In genomic region chr6:33273924-33274902, GRCh38 we compare ENCODE assay signal across 8 cellular contexts. TPM values are rescaled to one million over a fixed set of nuclear protein-coding genes. Genes with fewer than 3 reads are reported as not detected.
A peak's percentile ranks its signal among the peaks of the same experiment; 100 is the strongest.
DNase-seq lines count a peak whose midpoint lies in the region; ATAC-seq and TF ChIP-seq lines count a peak whose summit lies in the region.

No MANE protein-coding gene starts in this region.

- POLR2A ChIA-PET in activated B cell treated with CpG ODN at 0.5 μM for 24 hours (lab: Charles Lee), result no interaction called here

- no peak for DNase-seq in activated naive CD4-positive, alpha-beta T cell treated with Interleukin-2 at 50 U/mL for 16 hours
- no peak for DNase-seq in activated B cell treated with CpG ODN at 0.5 μM for 24 hours
- DNase-seq in foreskin fibroblast, result no peak
- DNase-seq in type B pancreatic cell (ENCODE audit: extremely low spot score, unreplicated experiment), result no peak
- no peak for DNase-seq in DMS79 treated with DMSO at 0.1 percent for 48 hours (lab: John Stamatoyannopoulos, UW)
- no peak for DNase-seq in cardiac septum (ENCODE audit: low spot score)
- no peak for DNase-seq in Right ventricle myocardium inferior (ENCODE audit: missing footprints)

- peaks cover 53% of the 10 kb centered on the region for H3K4me1 Mint-ChIP-seq in activated naive CD4-positive, alpha-beta T cell treated with anti-CD3 and anti-CD28 coated beads, Interleukin-2, amount 50 U/mL, for 24 hours
- H3K4me1 Mint-ChIP-seq in activated B cell treated with CpG ODN at 0.5 μM for 24 hours (peaks cover 76% of the 10 kb centered on the region), type B pancreatic cell (ENCODE audit: unreplicated experiment) (peaks cover 46% of the 10 kb centered on the region)

- TF ChIP-seq CTCF in activated B cell treated with CpG ODN at 0.5 μM for 24 hours (IDR thresholded peaks at IDR 0.05), result no peak
- no peak for TF ChIP-seq CTCF in foreskin fibroblast (IDR thresholded peaks at IDR 0.05; ENCODE audit: low read depth, low read length)
- no peak for TF ChIP-seq CTCF in type B pancreatic cell (conservative IDR thresholded peaks at IDR 0.05)

- peaks cover 35% of the 10 kb centered on the region for H3K36me3 Mint-ChIP-seq in activated naive CD4-positive, alpha-beta T cell treated with anti-CD3 and anti-CD28 coated beads, Interleukin-2, amount 50 U/mL, for 24 hours
- peaks cover 75% of the 10 kb centered on the region for H3K36me3 Mint-ChIP-seq in activated B cell treated with CpG ODN at 0.5 μM for 24 hours (ENCODE audit: low read depth)
- peaks cover 35% of the 10 kb centered on the region for H3K36me3 Mint-ChIP-seq in type B pancreatic cell

- peak overlapping the region; percentile 96 for H3K4me3 Mint-ChIP-seq in activated naive CD4-positive, alpha-beta T cell treated with anti-CD3 and anti-CD28 coated beads, Interleukin-2, amount 50 U/mL, for 24 hours
- H3K4me3 Mint-ChIP-seq in activated B cell treated with CpG ODN at 0.5 μM for 24 hours (peak overlapping the region; percentile 100), type B pancreatic cell (peak overlapping the region; percentile 98)

- no peaks in the 10 kb centered on the region for H3K27me3 Mint-ChIP-seq in activated naive CD4-positive, alpha-beta T cell treated with anti-CD3 and anti-CD28 coated beads, Interleukin-2, amount 50 U/mL, for 24 hours
- no peaks in the 10 kb centered on the region for H3K27me3 Mint-ChIP-seq in activated B cell treated with CpG ODN at 0.5 μM for 24 hours
- H3K27me3 Mint-ChIP-seq in type B pancreatic cell, result no peaks in the 10 kb centered on the region

- no peaks in the 10 kb centered on the region for H3K9me3 Mint-ChIP-seq in activated naive CD4-positive, alpha-beta T cell treated with anti-CD3 and anti-CD28 coated beads, Interleukin-2, amount 50 U/mL, for 24 hours
- no peaks in the 10 kb centered on the region for H3K9me3 Mint-ChIP-seq in activated B cell treated with CpG ODN at 0.5 μM for 24 hours
- no peaks in the 10 kb centered on the region for H3K9me3 Mint-ChIP-seq in type B pancreatic cell

- H3K4me3 ChIP-seq in foreskin fibroblast (ENCODE audit: low read depth in 1 of 2, low read length in 2 of 2), result peak overlapping the region; percentile 90 to 93

- intact Hi-C loops in activated B cell treated with CpG ODN at 0.5 μM for 24 hours (cut with micrococcal nuclease) (loop anchor here (5.0 kb wide), 1 partner anchor 513 kb away; the partner anchor contains the start of gene LEMD2), cardiac septum (cut with DNase I) (no loop called here), Right ventricle myocardium inferior (cut with DNase I) (loop anchor here (2.0 kb wide), 1 partner anchor 43 kb away; the partner anchor contains the start of gene ZBTB22)

- ATAC-seq in activated B cell treated with CpG ODN at 0.5 μM for 24 hours (ENCODE audit: low read depth) (no peak), Right ventricle myocardium inferior (no peak)

- CTCF ChIA-PET in activated B cell treated with CpG ODN at 0.5 μM for 24 hours (lab: Charles Lee), result no interaction called here

- H3K27ac Mint-ChIP-seq in activated naive CD4-positive, alpha-beta T cell treated with anti-CD3 and anti-CD28 coated beads, Interleukin-2, amount 50 U/mL, for 24 hours, result peak overlapping the region; percentile 99
- H3K27ac Mint-ChIP-seq in activated B cell treated with CpG ODN at 0.5 μM for 24 hours, result peak overlapping the region; percentile 100
- peak overlapping the region; percentile 100 for H3K27ac Mint-ChIP-seq in type B pancreatic cell

RNA-seq across cellular contexts. Expression of gene RPS18, which starts 2.3 kb away (rescaled TPM):
- total RNA-seq in activated B cell treated with CpG ODN at 0.5 μM for 24 hours, result 4,710 and 5,877 TPM in 2 replicates
- total RNA-seq in type B pancreatic cell (ENCODE audit: low replicate concordance), result 3,043 and 3,480 TPM in 2 replicates
- 753 TPM for total RNA-seq in cardiac septum
- 1,075 TPM for total RNA-seq in Right ventricle myocardium inferior

RNA-seq across cellular contexts. Expression of gene VPS52, which starts 2.5 kb away (rescaled TPM):
- total RNA-seq in activated B cell treated with CpG ODN at 0.5 μM for 24 hours, result 82.0 and 97.2 TPM in 2 replicates
- total RNA-seq in type B pancreatic cell (ENCODE audit: low replicate concordance), result 54.7 and 62.4 TPM in 2 replicates
- total RNA-seq in cardiac septum, result 32.5 TPM
- total RNA-seq in Right ventricle myocardium inferior, result 31.4 TPM

RNA-seq across cellular contexts. Expression of gene B3GALT4, which starts 2.7 kb away (rescaled TPM):
- 19.1 and 19.4 TPM in 2 replicates for total RNA-seq in activated B cell treated with CpG ODN at 0.5 μM for 24 hours
- 10.1 and 22.2 TPM in 2 replicates for total RNA-seq in type B pancreatic cell (ENCODE audit: low replicate concordance)
- total RNA-seq in cardiac septum, result 9.3 TPM
- 8.5 TPM for total RNA-seq in Right ventricle myocardium inferior

RNA-seq across cellular contexts. Expression of gene WDR46, which starts 14.8 kb away (rescaled TPM):
- total RNA-seq in activated B cell treated with CpG ODN at 0.5 μM for 24 hours, result 114 and 117 TPM in 2 replicates
- 53.1 and 67.4 TPM in 2 replicates for total RNA-seq in type B pancreatic cell (ENCODE audit: low replicate concordance)
- total RNA-seq in cardiac septum, result 18.8 TPM
- 15.9 TPM for total RNA-seq in Right ventricle myocardium inferior

RNA-seq across cellular contexts. Expression of gene PFDN6, which starts 15.2 kb away (rescaled TPM):
- 82.8 and 95.1 TPM in 2 replicates for total RNA-seq in activated B cell treated with CpG ODN at 0.5 μM for 24 hours
- 52.9 and 54.5 TPM in 2 replicates for total RNA-seq in type B pancreatic cell (ENCODE audit: low replicate concordance)
- 35.1 TPM for total RNA-seq in cardiac septum
- 57.8 TPM for total RNA-seq in Right ventricle myocardium inferior
